In genomic region chrX:5650904-5651303, GRCh38 we compare ENCODE assay signal across 33 cellular contexts.
DNase-seq lines count a peak whose midpoint lies in the region; ATAC-seq, FAIRE-seq and TF ChIP-seq lines count a peak whose summit lies in the region.
"Had no signal": no experiment of that assay in that cellular context is flagged by ENCODE, and none has a peak within 500 bp of the region (broad histone marks: within the 10 kb centered on the region; RNA-seq: fewer than 3 reads in every experiment).

No MANE protein-coding gene starts in this region.

- no peak overlapping the region for H3K4me3 ChIP-seq in HUES64 (ENCODE audit: low read length)
- H3K4me3 ChIP-seq in endodermal cell (ENCODE audit: low read length) = no peak overlapping the region
- H3K4me3 ChIP-seq: adrenal gland, heart right ventricle, K562, PC-9, transverse colon had no signal

- no peak overlapping the region for H3K4me3 Mint-ChIP-seq in endodermal cell
- H3K4me3 Mint-ChIP-seq: activated CD4-positive, alpha-beta T cell treated with anti-CD3 and anti-CD28 coated beads for 36 hours; activated CD8-positive, alpha-beta T cell treated with anti-CD3 and anti-CD28 coated beads for 36 hours; activated naive CD4-positive, alpha-beta T cell treated with anti-CD3 and anti-CD28 coated beads for 36 hours; brain; CD8-positive, alpha-beta memory T cell; dendritic cell treated with granulocyte-macrophage colony-stimulating factor and Interleukin-4, amounts not matched to agents 40 ng/mL and 50 ng/mL, for 4 days; immature natural killer cell; nephron progenitor cell had no signal

- WGBS in HUES64 = 78% methylated on average over 3 of the region's 3 CpGs
- WGBS in endodermal cell (ENCODE audit: insufficient coverage in 1 of 2, insufficient read length in 1 of 2), 2 experiments = 60 to 88% methylated on average over 1 to 3 of the region's 3 CpGs

- peaks cover 46% of the 10 kb centered on the region for H3K9me3 Mint-ChIP-seq in endodermal cell

- TF ChIP-seq CTCF in endodermal cell (conservative IDR thresholded peaks at IDR 0.05) = no peak

- peaks cover 22% of the 10 kb centered on the region for H3K4me1 ChIP-seq in HUES64 (ENCODE audit: insufficient read depth, low read length)
- H3K4me1 ChIP-seq in endodermal cell (ENCODE audit: control insufficient read depth, insufficient read depth, low read length) = no peaks in the 10 kb centered on the region
- H3K4me1 ChIP-seq: adrenal gland, BE2C, heart right ventricle, transverse colon had no signal

- H3K27ac Mint-ChIP-seq in endodermal cell = no peak overlapping the region
- H3K27ac Mint-ChIP-seq: activated CD4-positive, alpha-beta T cell treated with anti-CD3 and anti-CD28 coated beads for 36 hours; activated CD8-positive, alpha-beta T cell treated with anti-CD3 and anti-CD28 coated beads for 36 hours; activated naive CD4-positive, alpha-beta T cell treated with anti-CD3 and anti-CD28 coated beads for 36 hours; brain; CD8-positive, alpha-beta memory T cell; dendritic cell treated with granulocyte-macrophage colony-stimulating factor and Interleukin-4, amounts not matched to agents 40 ng/mL and 50 ng/mL, for 4 days; immature natural killer cell; nephron progenitor cell had no signal

- peak overlapping the region; percentile 68; the same call in 1 of the 2 replicates for H3K27ac ChIP-seq in HUES64 (ENCODE audit: low read depth, low read length)
- no peak overlapping the region for H3K27ac ChIP-seq in endodermal cell (ENCODE audit: low read depth, low read length)
- H3K27ac ChIP-seq: adrenal gland, heart right ventricle, PC-9, transverse colon had no signal

- no peaks in the 10 kb centered on the region for H3K27me3 Mint-ChIP-seq in endodermal cell (ENCODE audit: insufficient read depth)
- H3K27me3 Mint-ChIP-seq: activated CD4-positive, alpha-beta T cell treated with anti-CD3 and anti-CD28 coated beads for 36 hours; activated CD8-positive, alpha-beta T cell treated with anti-CD3 and anti-CD28 coated beads for 36 hours; dendritic cell treated with granulocyte-macrophage colony-stimulating factor and Interleukin-4, amounts not matched to agents 40 ng/mL and 50 ng/mL, for 4 days had no signal

- H3K27me3 ChIP-seq in HUES64 (ENCODE audit: insufficient read depth, low read length) (no peaks in the 10 kb centered on the region), endodermal cell (ENCODE audit: control insufficient read depth, insufficient read depth, low read length, poor library complexity, severe bottlenecking) (no peaks in the 10 kb centered on the region)
- H3K27me3 ChIP-seq: adrenal gland, BE2C, heart right ventricle, transverse colon had no signal

- H3K9ac ChIP-seq in HUES64 (ENCODE audit: low read depth, low read length) = no peak overlapping the region
- no peak overlapping the region for H3K9ac ChIP-seq in endodermal cell (ENCODE audit: extremely low read depth, low read length, poor library complexity, severe bottlenecking)

- FAIRE-seq in GM12891 (lab: Jason Lieb, UNC) = peak; percentile 85
- FAIRE-seq: K562 had no signal

- H3K4me1 Mint-ChIP-seq in endodermal cell = peaks cover 38% of the 10 kb centered on the region
- H3K4me1 Mint-ChIP-seq: activated CD4-positive, alpha-beta T cell treated with anti-CD3 and anti-CD28 coated beads for 36 hours; brain; CD8-positive, alpha-beta memory T cell; immature natural killer cell; nephron progenitor cell had no signal

- no peaks in the 10 kb centered on the region for H3K36me3 ChIP-seq in HUES64 (ENCODE audit: insufficient read depth, low read length)
- H3K36me3 ChIP-seq in endodermal cell (ENCODE audit: control insufficient read depth, insufficient read depth, low read length) = peaks cover 54% of the 10 kb centered on the region
- H3K36me3 ChIP-seq: adrenal gland, BE2C, heart right ventricle, transverse colon had no signal

- no peak for TF ChIP-seq POLR2A in GM12891 (IDR thresholded peaks at IDR 0.05; ENCODE audit: low read depth, low read length)

- H3K36me3 Mint-ChIP-seq in endodermal cell (ENCODE audit: low read depth) = peaks cover 60% of the 10 kb centered on the region
- H3K36me3 Mint-ChIP-seq: brain; CD8-positive, alpha-beta memory T cell had no signal

- H3K9me3 ChIP-seq in HUES64 (ENCODE audit: insufficient read depth, low read depth, low read length) = no peaks in the 10 kb centered on the region
- peaks cover 50% of the 10 kb centered on the region for H3K9me3 ChIP-seq in endodermal cell (ENCODE audit: control insufficient read depth, low read length)
- H3K9me3 ChIP-seq: adrenal gland, BE2C, transverse colon had no signal

- DNase-seq in GM12891 (ENCODE audit: insufficient read length, low spot score) (no peak), endodermal cell (peak; percentile 58), NCI-H2171 (lab: John Stamatoyannopoulos, UW) (no peak)
- DNase-seq: activated CD4-positive, alpha-beta T cell treated with anti-CD3 and anti-CD28 coated beads for 36 hours; activated CD8-positive, alpha-beta memory T cell treated with anti-CD3 and anti-CD28 coated beads, Interleukin-2, amount 50 U/mL, for 48 hours; activated CD8-positive, alpha-beta T cell treated with anti-CD3 and anti-CD28 coated beads for 36 hours; activated naive CD4-positive, alpha-beta T cell treated with anti-CD3 and anti-CD28 coated beads for 36 hours; adrenal gland; BE2C; CD8-positive, alpha-beta memory T cell; foreskin melanocyte; HCEC 1CT; heart right ventricle; immature natural killer cell; mammary epithelial cell; NCI-H1105 treated with DMSO at 0.1 percent for 48 hours; NCI-H1930; NCI-H526; nephron progenitor cell; PC-9; stimulated activated CD4-positive, alpha-beta T cell treated with anti-CD3 and anti-CD28 coated beads, Interleukin-4, amount 100 ng/mL, for 24 hours; T-helper 2 cell; transverse colon had no signal

- ATAC-seq in GM19395 (IDR thresholded peaks at IDR 0.05; ENCODE audit: unreplicated experiment) = peak; percentile 24
- ATAC-seq in GM18858 (IDR thresholded peaks at IDR 0.05; ENCODE audit: unreplicated experiment) = no peak
- ATAC-seq in GM18868 (IDR thresholded peaks at IDR 0.05; ENCODE audit: unreplicated experiment) = no peak
- no peak for ATAC-seq in GM18870 (IDR thresholded peaks at IDR 0.05; ENCODE audit: unreplicated experiment)
- ATAC-seq: activated CD4-positive, alpha-beta T cell treated with anti-CD3 and anti-CD28 coated beads for 36 hours; activated CD8-positive, alpha-beta T cell treated with anti-CD3 and anti-CD28 coated beads for 36 hours; heart right ventricle; K562; Right ventricle myocardium inferior; SK-N-SH treated with all-trans-retinoic acid at 6 μM for 48 hours had no signal

TF ChIP-seq in GM12891, 5 proteins besides CTCF, POLR2A, EP300 and RAD21:
- TF ChIP-seq POU2F2 (IDR thresholded peaks at IDR 0.05; ENCODE audit: low read depth, low read length) = peak; percentile 82; the same call in 1 of the 2 replicates
- TF ChIP-seq POLR2AphosphoS5 (IDR thresholded peaks at IDR 0.05; ENCODE audit: low read depth, low read length) = no peak
